In the genomic region with DNA sequence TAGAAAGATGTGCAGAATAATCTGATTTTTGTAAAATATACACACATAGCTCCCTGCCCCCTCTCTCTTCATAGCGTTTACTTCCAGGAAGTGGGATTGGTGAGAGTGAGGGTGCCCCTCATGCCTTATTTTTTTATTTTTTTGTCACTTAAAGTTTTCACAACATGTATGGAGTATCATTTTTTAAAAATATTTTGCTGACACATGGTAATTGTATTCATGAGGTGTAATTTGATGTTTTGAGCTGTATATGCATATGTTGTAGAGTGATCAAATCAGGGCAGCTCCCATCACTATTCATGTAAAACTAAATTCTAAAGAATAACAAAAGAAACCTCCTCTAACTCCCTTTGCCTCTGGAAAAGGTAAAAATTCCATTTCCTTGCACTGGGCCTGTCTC, we compare ENCODE assay signal across 2 cellular contexts.
TF ChIP-seq lines count a peak whose summit lies in the region.

No MANE protein-coding gene starts in this region.

TF ChIP-seq in HCT116, 20 proteins besides CTCF, POLR2A, EP300 and RAD21:
- TF ChIP-seq REST (IDR thresholded peaks at IDR 0.05; ENCODE audit: low read depth), result no peak

TF ChIP-seq in H1, 55 proteins besides CTCF, POLR2A, EP300 and RAD21 (continued from another document):
- TF ChIP-seq MAFK (IDR thresholded peaks at IDR 0.05; ENCODE audit: low read depth, low read length), result peak; percentile 34; the same call in 1 of the 2 replicates
